ENCODE assay signal across 1 cellular context in genomic region chr10:6416892-6417512, GRCh38.
TF ChIP-seq lines count a peak whose summit lies in the region.

No MANE protein-coding gene starts in this region.

TF ChIP-seq in GM23338, 12 proteins besides CTCF, POLR2A, EP300 and RAD21 (continued from another document):
- TF ChIP-seq, protein P1, sequence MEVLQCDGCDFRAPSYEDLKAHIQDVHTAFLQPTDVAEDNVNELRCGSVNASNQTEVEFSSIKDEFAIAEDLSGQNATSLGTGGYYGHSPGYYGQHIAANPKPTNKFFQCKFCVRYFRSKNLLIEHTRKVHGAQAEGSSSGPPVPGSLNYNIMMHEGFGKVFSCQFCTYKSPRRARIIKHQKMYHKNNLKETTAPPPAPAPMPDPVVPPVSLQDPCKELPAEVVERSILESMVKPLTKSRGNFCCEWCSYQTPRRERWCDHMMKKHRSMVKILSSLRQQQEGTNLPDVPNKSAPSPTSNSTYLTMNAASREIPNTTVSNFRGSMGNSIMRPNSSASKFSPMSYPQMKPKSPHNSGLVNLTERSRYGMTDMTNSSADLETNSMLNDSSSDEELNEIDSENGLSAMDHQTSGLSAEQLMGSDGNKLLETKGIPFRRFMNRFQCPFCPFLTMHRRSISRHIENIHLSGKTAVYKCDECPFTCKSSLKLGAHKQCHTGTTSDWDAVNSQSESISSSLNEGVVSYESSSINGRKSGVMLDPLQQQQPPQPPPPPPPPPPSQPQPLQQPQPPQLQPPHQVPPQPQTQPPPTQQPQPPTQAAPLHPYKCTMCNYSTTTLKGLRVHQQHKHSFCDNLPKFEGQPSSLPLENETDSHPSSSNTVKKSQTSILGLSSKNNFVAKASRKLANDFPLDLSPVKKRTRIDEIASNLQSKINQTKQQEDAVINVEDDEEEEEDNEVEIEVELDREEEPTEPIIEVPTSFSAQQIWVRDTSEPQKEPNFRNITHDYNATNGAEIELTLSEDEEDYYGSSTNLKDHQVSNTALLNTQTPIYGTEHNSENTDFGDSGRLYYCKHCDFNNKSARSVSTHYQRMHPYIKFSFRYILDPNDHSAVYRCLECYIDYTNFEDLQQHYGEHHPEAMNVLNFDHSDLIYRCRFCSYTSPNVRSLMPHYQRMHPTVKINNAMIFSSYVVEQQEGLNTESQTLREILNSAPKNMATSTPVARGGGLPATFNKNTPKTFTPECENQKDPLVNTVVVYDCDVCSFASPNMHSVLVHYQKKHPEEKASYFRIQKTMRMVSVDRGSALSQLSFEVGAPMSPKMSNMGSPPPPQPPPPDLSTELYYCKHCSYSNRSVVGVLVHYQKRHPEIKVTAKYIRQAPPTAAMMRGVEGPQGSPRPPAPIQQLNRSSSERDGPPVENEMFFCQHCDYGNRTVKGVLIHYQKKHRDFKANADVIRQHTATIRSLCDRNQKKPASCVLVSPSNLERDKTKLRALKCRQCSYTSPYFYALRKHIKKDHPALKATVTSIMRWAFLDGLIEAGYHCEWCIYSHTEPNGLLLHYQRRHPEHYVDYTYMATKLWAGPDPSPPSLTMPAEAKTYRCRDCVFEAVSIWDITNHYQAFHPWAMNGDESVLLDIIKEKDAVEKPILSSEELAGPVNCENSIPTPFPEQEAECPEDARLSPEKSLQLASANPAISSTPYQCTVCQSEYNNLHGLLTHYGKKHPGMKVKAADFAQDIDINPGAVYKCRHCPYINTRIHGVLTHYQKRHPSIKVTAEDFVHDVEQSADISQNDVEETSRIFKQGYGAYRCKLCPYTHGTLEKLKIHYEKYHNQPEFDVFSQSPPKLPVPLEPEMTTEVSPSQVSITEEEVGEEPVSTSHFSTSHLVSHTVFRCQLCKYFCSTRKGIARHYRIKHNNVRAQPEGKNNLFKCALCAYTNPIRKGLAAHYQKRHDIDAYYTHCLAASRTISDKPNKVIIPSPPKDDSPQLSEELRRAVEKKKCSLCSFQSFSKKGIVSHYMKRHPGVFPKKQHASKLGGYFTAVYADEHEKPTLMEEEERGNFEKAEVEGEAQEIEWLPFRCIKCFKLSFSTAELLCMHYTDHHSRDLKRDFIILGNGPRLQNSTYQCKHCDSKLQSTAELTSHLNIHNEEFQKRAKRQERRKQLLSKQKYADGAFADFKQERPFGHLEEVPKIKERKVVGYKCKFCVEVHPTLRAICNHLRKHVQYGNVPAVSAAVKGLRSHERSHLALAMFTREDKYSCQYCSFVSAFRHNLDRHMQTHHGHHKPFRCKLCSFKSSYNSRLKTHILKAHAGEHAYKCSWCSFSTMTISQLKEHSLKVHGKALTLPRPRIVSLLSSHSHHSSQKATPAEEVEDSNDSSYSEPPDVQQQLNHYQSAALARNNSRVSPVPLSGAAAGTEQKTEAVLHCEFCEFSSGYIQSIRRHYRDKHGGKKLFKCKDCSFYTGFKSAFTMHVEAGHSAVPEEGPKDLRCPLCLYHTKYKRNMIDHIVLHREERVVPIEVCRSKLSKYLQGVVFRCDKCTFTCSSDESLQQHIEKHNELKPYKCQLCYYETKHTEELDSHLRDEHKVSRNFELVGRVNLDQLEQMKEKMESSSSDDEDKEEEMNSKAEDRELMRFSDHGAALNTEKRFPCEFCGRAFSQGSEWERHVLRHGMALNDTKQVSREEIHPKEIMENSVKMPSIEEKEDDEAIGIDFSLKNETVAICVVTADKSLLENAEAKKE (CRISPR knock-in tag; IDR thresholded peaks at IDR 0.05): no peak
- no peak for TF ChIP-seq ZNF114 (CRISPR knock-in tag; IDR thresholded peaks at IDR 0.05)
- TF ChIP-seq EZH2 (IDR thresholded peaks at IDR 0.05; ENCODE audit: low read depth, unreplicated experiment): no peak
